Comparison of ENCODE assay signal across 1 cellular context in genomic region chr12:15778126-15778525, GRCh38.
A peak's percentile ranks its signal among the peaks of the same experiment; 100 is the strongest.
TF ChIP-seq lines count a peak whose summit lies in the region.

No MANE protein-coding gene starts in this region.

TF ChIP-seq in SK-N-SH, 30 proteins besides CTCF, POLR2A, EP300 and RAD21 (continued from another document):
- TF ChIP-seq JUND (IDR thresholded peaks at IDR 0.05) (peak; percentile 15; the same call in 1 of the 2 replicates), FOXJ3 (CRISPR knock-in tag; IDR thresholded peaks at IDR 0.05) (no peak), GABPA (IDR thresholded peaks at IDR 0.05; ENCODE audit: low read depth) (no peak), ELF1 (IDR thresholded peaks at IDR 0.05) (no peak), FOXM1 (IDR thresholded peaks at IDR 0.05; ENCODE audit: low read depth) (no peak), NRF1 (IDR thresholded peaks at IDR 0.05; ENCODE audit: low read depth, low read length) (no peak), CHD2 (IDR thresholded peaks at IDR 0.05; ENCODE audit: low read length, partially characterized antibody) (no peak)
